In genomic region chr6:170130201-170130621, GRCh38 we compare ENCODE assay signal across 17 cellular contexts.
DNase-seq lines count a peak whose midpoint lies in the region; ATAC-seq and TF ChIP-seq lines count a peak whose summit lies in the region.
"Had no signal": no experiment of that assay in that cellular context is flagged by ENCODE, and none has a peak within 500 bp of the region (broad histone marks: within the 10 kb centered on the region; RNA-seq: fewer than 3 reads in every experiment).

No MANE protein-coding gene starts in this region.

- peak; percentile 69 for ATAC-seq in left ventricle myocardium superior
- ATAC-seq: naive thymus-derived CD8-positive, alpha-beta T cell had no signal

- H3K27ac Mint-ChIP-seq in osteocyte (ENCODE audit: unreplicated experiment), result no peak overlapping the region
- H3K27ac Mint-ChIP-seq: activated naive CD4-positive, alpha-beta T cell treated with anti-CD3 and anti-CD28 coated beads for 36 hours had no signal

- peak overlapping the region in 2 of 11 experiments; percentile 9 to 13; a peak in 1 of 22 replicates for H3K9ac ChIP-seq in BLaER1 treated with 17β-estradiol and CSF1 and Interleukin-3, amounts not matched to agents 10 nM and 100 nM

- H3K36me3 ChIP-seq in BLaER1 treated with 17β-estradiol and CSF1 and Interleukin-3, amounts not matched to agents 10 nM and 100 nM, result no peaks in the 10 kb centered on the region
- H3K36me3 ChIP-seq: MG63, SJCRH30 had no signal

- H3K4me1 ChIP-seq in BLaER1 treated with 17β-estradiol and CSF1 and Interleukin-3, amounts not matched to agents 10 nM and 100 nM, result peaks cover 13 to 85% (median 73%) of the 10 kb centered on the region in 10 experiments

- H3K9me3 ChIP-seq in BLaER1 treated with 17β-estradiol and CSF1 and Interleukin-3, amounts not matched to agents 10 nM and 100 nM (replicated peaks in 1 of 11), result peaks cover 0 to 8% (median 4%) of the 10 kb centered on the region in 11 experiments; a peak in 10 of 22 replicates
- H3K9me3 ChIP-seq: MG63, SJCRH30 had no signal

- peak overlapping the region in 9 of 11 experiments; percentile 21 to 68 (median 60); a peak in 15 of 22 replicates for H3K4me2 ChIP-seq in BLaER1 treated with 17β-estradiol and CSF1 and Interleukin-3, amounts not matched to agents 10 nM and 100 nM

- no peaks in the 10 kb centered on the region for H4K20me1 ChIP-seq in BLaER1 treated with 17β-estradiol and CSF1 and Interleukin-3, amounts not matched to agents 10 nM and 100 nM

- TF ChIP-seq CTCF in osteocyte (IDR thresholded peaks at IDR 0.05), result no peak

- H3K36me3 Mint-ChIP-seq in osteocyte (ENCODE audit: unreplicated experiment), result no peaks in the 10 kb centered on the region
- H3K36me3 Mint-ChIP-seq: naive thymus-derived CD8-positive, alpha-beta T cell had no signal

- no peaks in the 10 kb centered on the region for H3K27me3 ChIP-seq in BLaER1 treated with 17β-estradiol and CSF1 and Interleukin-3, amounts not matched to agents 10 nM and 100 nM
- H3K27me3 ChIP-seq: MG63 had no signal

- no peak overlapping the region for H3K4me3 Mint-ChIP-seq in osteocyte (ENCODE audit: unreplicated experiment)
- H3K4me3 Mint-ChIP-seq: activated naive CD4-positive, alpha-beta T cell treated with anti-CD3 and anti-CD28 coated beads for 36 hours; naive thymus-derived CD8-positive, alpha-beta T cell had no signal

- H3K4me1 Mint-ChIP-seq in osteocyte (ENCODE audit: unreplicated experiment), result no peaks in the 10 kb centered on the region

- no peaks in the 10 kb centered on the region for H3K9me3 Mint-ChIP-seq in osteocyte (ENCODE audit: unreplicated experiment)
- H3K9me3 Mint-ChIP-seq: activated naive CD4-positive, alpha-beta T cell treated with anti-CD3 and anti-CD28 coated beads for 36 hours; naive thymus-derived CD8-positive, alpha-beta T cell had no signal

- intact Hi-C loops in left ventricle myocardium superior (cut with micrococcal nuclease), result no loop called here

- peak overlapping the region in 3 of 11 experiments; percentile 31 to 50 (median 34); a peak in 3 of 22 replicates for H3K27ac ChIP-seq in BLaER1 treated with 17β-estradiol and CSF1 and Interleukin-3, amounts not matched to agents 10 nM and 100 nM
- H3K27ac ChIP-seq in caudate nucleus (ENCODE audit: low read depth, low read length), result no peak overlapping the region
- H3K27ac ChIP-seq: epithelial cell of prostate, SJCRH30 had no signal

- peak; percentile 78 for DNase-seq in NCI-H146 (lab: John Stamatoyannopoulos, UW)
- DNase-seq in left ventricle myocardium superior, result peak; percentile 62
- peak; percentile 82 for DNase-seq in osteocyte (ENCODE audit: extremely low spot score, unreplicated experiment)
- DNase-seq in caudate nucleus (lab: John Stamatoyannopoulos, UW), result no peak
- no peak for DNase-seq in NCI-H510A treated with DMSO at 0.1 percent for 48 hours (lab: John Stamatoyannopoulos, UW)
- no peak for DNase-seq in cerebellar nuclear complex (lab: John Stamatoyannopoulos, UW)
- DNase-seq: activated CD4-positive, CD25-positive, alpha-beta regulatory T cell; activated naive CD4-positive, alpha-beta T cell treated with anti-CD3 and anti-CD28 coated beads for 36 hours; dermis blood vessel endothelial cell; GDM1; IMR-90 had no signal

- no peaks in the 10 kb centered on the region for H3K27me3 Mint-ChIP-seq in osteocyte (ENCODE audit: unreplicated experiment)

- no peak overlapping the region for H3K4me3 ChIP-seq in BLaER1 treated with 17β-estradiol and CSF1 and Interleukin-3, amounts not matched to agents 10 nM and 100 nM
- H3K4me3 ChIP-seq: lung, MG63, SJCRH30 had no signal

Comparison
In these comparisons a context has a peak if more than half of its experiments do, and no peak if none do; other contexts are left out.
1. DNase-seq: peak in NCI-H146 (single experiment), left ventricle myocardium superior (single experiment) and osteocyte (single experiment); none in caudate nucleus (0 of 61), NCI-H510A treated with DMSO at 0.1 percent for 48 hours (single experiment) and cerebellar nuclear complex (0 of 2).